7 cellular contexts compared by ENCODE assay signal in genomic region chr7:157502701-157503111, GRCh38.
DNase-seq lines count a peak whose midpoint lies in the region; ATAC-seq and TF ChIP-seq lines count a peak whose summit lies in the region.

No MANE protein-coding gene starts in this region.

- H3K27me3 ChIP-seq in upper lobe of right lung, result peaks cover 4% of the 10 kb centered on the region

- peak overlapping the region; percentile 51 for H3K27ac ChIP-seq in upper lobe of right lung

- H3K36me3 ChIP-seq in upper lobe of right lung, result no peaks in the 10 kb centered on the region

- intact Hi-C loops in upper lobe of right lung (cut with DNase I), result no loop called here

- peak; percentile 68 for DNase-seq in NOMO-1 treated with DMSO at 0.1 percent for 48 hours (lab: John Stamatoyannopoulos, UW; ENCODE audit: unreplicated experiment)
- DNase-seq in activated T-helper 1 cell treated with anti-CD3 and anti-CD28 coated beads, Interleukin-2, amount 50 U/mL, for 16 hours (ENCODE audit: low read depth in 1 of 2, low spot score in 1 of 2), result peak; percentile 39 to 40
- peak; percentile 88 to 98 for DNase-seq in lung microvascular endothelial cell (ENCODE audit: low read depth in 2 of 2)
- peak; percentile 46 for DNase-seq in upper lobe of right lung
- DNase-seq in NCI-H524 (lab: John Stamatoyannopoulos, UW), result no peak
- DNase-seq in GM19240 (ENCODE audit: insufficient read length, low spot score), result no peak
- no peak for DNase-seq in inferior parietal cortex (ENCODE audit: extremely low spot score)

- no peaks in the 10 kb centered on the region for H3K9me3 ChIP-seq in upper lobe of right lung

- TF ChIP-seq CTCF in upper lobe of right lung (IDR thresholded peaks at IDR 0.05), result no peak

- peak overlapping the region; percentile 3 for H3K4me3 ChIP-seq in upper lobe of right lung

- peak; percentile 56 for ATAC-seq in upper lobe of right lung

- peaks cover 4% of the 10 kb centered on the region for H3K4me1 ChIP-seq in upper lobe of right lung

Comparison
In these comparisons a context has a peak if more than half of its experiments do, and no peak if none do; other contexts are left out.
1. DNase-seq: peak in NOMO-1 treated with DMSO at 0.1 percent for 48 hours (single experiment), activated T-helper 1 cell treated with anti-CD3 and anti-CD28 coated beads, Interleukin-2, amount 50 U/mL, for 16 hours (2 of 2), lung microvascular endothelial cell (2 of 2) and upper lobe of right lung (single experiment); none in NCI-H524 (0 of 2), GM19240 (single experiment) and inferior parietal cortex (single experiment).